In the genomic region with DNA sequence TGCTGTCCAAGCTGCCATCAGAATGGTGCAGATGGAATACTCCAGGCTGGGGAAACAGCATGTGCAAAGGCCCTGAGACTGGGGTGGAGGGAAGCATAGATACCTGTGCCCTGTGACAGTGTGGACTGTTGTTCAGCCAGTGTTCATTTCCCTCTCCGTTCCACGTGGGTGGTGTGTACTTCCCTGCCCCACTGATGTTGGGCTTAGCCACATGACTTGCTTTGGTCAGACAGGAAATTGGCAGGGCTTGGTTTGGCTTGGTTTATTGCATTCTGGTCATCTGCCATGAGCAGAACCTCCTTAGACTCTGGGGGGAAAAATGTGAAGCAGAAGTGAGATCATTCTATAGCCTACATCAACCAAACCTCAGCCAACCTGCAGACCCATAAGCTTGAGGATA, we compare ENCODE assay signal across 22 cellular contexts.
"Had no signal": no experiment of that assay in that cellular context is flagged by ENCODE, and none has a peak within 500 bp of the region (broad histone marks: within the 10 kb centered on the region; RNA-seq: fewer than 3 reads in every experiment).

No MANE protein-coding gene starts in this region.

- H3K4me1 ChIP-seq: SJCRH30 had no signal

- H3K9me3 ChIP-seq: SJCRH30 had no signal

- H3K4me3 ChIP-seq: SJCRH30, SK-N-MC had no signal

- H3K36me3 ChIP-seq: SJCRH30, WERI-Rb-1 had no signal

- H3K27ac ChIP-seq: SJCRH30, SK-N-MC, WERI-Rb-1 had no signal

- DNase-seq: activated CD4-positive, alpha-beta memory T cell treated with anti-CD3 and anti-CD28 coated beads, Interleukin-2, amount 10 ng/mL, durations not matched to agents 7 days and 5 days; activated CD4-positive, alpha-beta T cell treated with anti-CD3 and anti-CD28 coated beads for 1 hour; activated CD4-positive, alpha-beta T cell treated with anti-CD3 and anti-CD28 coated beads for 48 hours; activated CD4-positive, CD25-positive, alpha-beta regulatory T cell; activated CD8-positive, alpha-beta memory T cell treated with anti-CD3 and anti-CD28 coated beads for 24 hours; activated CD8-positive, alpha-beta memory T cell treated with anti-CD3 and anti-CD28 coated beads, Interleukin-2, amount 10 ng/mL, durations not matched to agents 7 days and 5 days; activated CD8-positive, alpha-beta memory T cell treated with anti-CD3 and anti-CD28 coated beads, Interleukin-2, amount 50 U/mL, for 48 hours; activated effector memory CD4-positive, alpha-beta T cell treated with Interleukin-2 at 50 U/mL for 16 hours; activated naive CD4-positive, alpha-beta T cell treated with anti-CD3 and anti-CD28 coated beads, Interleukin-2, amount 10 ng/mL, durations not matched to agents 7 days and 5 days; activated naive CD8-positive, alpha-beta T cell treated with anti-CD3 and anti-CD28 coated beads, Interleukin-2, amount 50 U/mL, for 24 hours; activated T-cell treated with anti-CD3 and anti-CD28 coated beads, Interleukin-2, amount 50 U/mL, for 48 hours; NCI-H1105; NCI-H1417 treated with DMSO at 0.1 percent for 48 hours; NCI-H187 treated with DMSO at 0.1 percent for 48 hours; NCI-H2081; NCI-H345; NCI-H524 treated with DMSO at 0.1 percent for 48 hours; Right ventricle myocardium superior; SJCRH30; T1000; WERI-Rb-1 had no signal

- ATAC-seq: activated CD8-positive, alpha-beta memory T cell treated with anti-CD3 and anti-CD28 coated beads, Interleukin-2, amount 10 ng/mL, durations not matched to agents 7 days and 5 days; activated naive CD8-positive, alpha-beta T cell treated with anti-CD3 and anti-CD28 coated beads, Interleukin-2, amount 50 U/mL, for 24 hours had no signal
